26 cellular contexts compared by ENCODE assay signal in genomic region chr2:105473011-105473410, GRCh38.
"Had no signal": no experiment of that assay in that cellular context is flagged by ENCODE, and none has a peak within 500 bp of the region (broad histone marks: within the 10 kb centered on the region; RNA-seq: fewer than 3 reads in every experiment).

No MANE protein-coding gene starts in this region.

- H3K27me3 ChIP-seq: cardiac muscle cell, MG63 had no signal

- H3K36me3 ChIP-seq: cardiac muscle cell, MG63, WERI-Rb-1 had no signal

- H3K9me3 ChIP-seq: MG63 had no signal

- H3K27ac ChIP-seq: cardiac muscle cell, WERI-Rb-1 had no signal

- DNase-seq: activated CD4-positive, alpha-beta memory T cell treated with anti-CD3 and anti-CD28 coated beads, Interleukin-2, amount 10 ng/mL, durations not matched to agents 7 days and 5 days; activated CD4-positive, alpha-beta T cell treated with anti-CD3 and anti-CD28 coated beads for 1 hour; activated CD4-positive, alpha-beta T cell treated with anti-CD3 and anti-CD28 coated beads for 48 hours; activated CD4-positive, CD25-positive, alpha-beta regulatory T cell; activated CD8-positive, alpha-beta memory T cell treated with anti-CD3 and anti-CD28 coated beads for 24 hours; activated CD8-positive, alpha-beta memory T cell treated with anti-CD3 and anti-CD28 coated beads, Interleukin-2, amount 10 ng/mL, durations not matched to agents 7 days and 5 days; activated CD8-positive, alpha-beta memory T cell treated with anti-CD3 and anti-CD28 coated beads, Interleukin-2, amount 50 U/mL, for 48 hours; activated effector memory CD4-positive, alpha-beta T cell treated with Interleukin-2 at 50 U/mL for 16 hours; activated naive CD4-positive, alpha-beta T cell treated with anti-CD3 and anti-CD28 coated beads, Interleukin-2, amount 10 ng/mL, durations not matched to agents 7 days and 5 days; activated naive CD8-positive, alpha-beta T cell treated with anti-CD3 and anti-CD28 coated beads, Interleukin-2, amount 50 U/mL, for 24 hours; activated T-cell treated with anti-CD3 and anti-CD28 coated beads, Interleukin-2, amount 50 U/mL, for 48 hours; anterior cingulate cortex; MG63; NCI-H1048; NCI-H1436 treated with DMSO at 0.1 percent for 48 hours; NCI-H1694 treated with DMSO at 0.1 percent for 48 hours; NCI-H2029; NCI-H345; NCI-H526; NCI-H748 treated with DMSO at 0.1 percent for 48 hours; NK-92 treated with Interleukin-12 subunit alpha and Interleukin-12 subunit beta, amount 100 ng/mL, for 24 hours; PC-3; Right ventricle myocardium superior; T1000; WERI-Rb-1 had no signal

- H3K4me3 ChIP-seq: cardiac muscle cell, MG63 had no signal
